In the genomic region with DNA sequence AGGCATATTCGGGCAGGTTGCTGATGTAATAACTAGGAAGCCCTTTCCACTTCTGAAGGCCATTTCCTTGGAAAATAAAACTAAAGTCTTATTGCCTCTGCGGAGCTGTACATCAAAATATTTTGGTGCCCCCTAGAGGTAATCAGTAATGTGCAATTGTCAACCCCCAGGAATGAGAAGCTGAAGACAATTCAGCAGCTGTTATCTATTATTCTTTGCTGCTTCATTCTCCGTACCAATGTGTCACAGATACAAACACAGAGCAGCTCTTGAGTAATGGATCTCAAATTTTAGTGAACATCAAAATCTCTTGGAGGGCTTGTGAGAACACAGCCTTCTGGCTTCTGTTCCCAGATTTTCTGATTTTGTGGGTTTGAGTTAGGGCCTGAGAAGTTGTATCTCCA, we compare ENCODE assay signal across 8 cellular contexts.
DNase-seq lines count a peak whose midpoint lies in the region; ATAC-seq and TF ChIP-seq lines count a peak whose summit lies in the region.

No MANE protein-coding gene starts in this region.

- ATAC-seq in HG03108 (IDR thresholded peaks at IDR 0.05; ENCODE audit: unreplicated experiment), result no peak

- peak; percentile 75 for TF ChIP-seq RAD21 in Ishikawa (IDR thresholded peaks at IDR 0.05; ENCODE audit: low read depth)

- TF ChIP-seq EP300 in Ishikawa (IDR thresholded peaks at IDR 0.05; ENCODE audit: borderline replicate concordance), result no peak

- DNase-seq in GM04504 (ENCODE audit: low read depth) (peak; percentile 86), RKO (ENCODE audit: low spot score) (peak; percentile 57), fibroblast of gingiva (ENCODE audit: low read depth) (peak; percentile 88), putamen (ENCODE audit: low spot score) (peak; percentile 43)
- no peak for DNase-seq in stimulated activated naive CD4-positive, alpha-beta T cell (lab: John Stamatoyannopoulos, UW)
- DNase-seq in stimulated activated CD4-positive, alpha-beta T cell treated with anti-CD3 and anti-CD28 coated beads, Interleukin-4, amount 100 ng/mL, for 1 hour, result no peak

TF ChIP-seq in Ishikawa, 13 proteins besides CTCF, POLR2A, EP300 and RAD21:
- TF ChIP-seq, protein P1, sequence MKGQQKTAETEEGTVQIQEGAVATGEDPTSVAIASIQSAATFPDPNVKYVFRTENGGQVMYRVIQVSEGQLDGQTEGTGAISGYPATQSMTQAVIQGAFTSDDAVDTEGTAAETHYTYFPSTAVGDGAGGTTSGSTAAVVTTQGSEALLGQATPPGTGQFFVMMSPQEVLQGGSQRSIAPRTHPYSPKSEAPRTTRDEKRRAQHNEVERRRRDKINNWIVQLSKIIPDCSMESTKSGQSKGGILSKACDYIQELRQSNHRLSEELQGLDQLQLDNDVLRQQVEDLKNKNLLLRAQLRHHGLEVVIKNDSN (IDR thresholded peaks at IDR 0.05), result no peak
- TF ChIP-seq TAF1 (IDR thresholded peaks at IDR 0.05; ENCODE audit: low read depth) (no peak), CEBPB (IDR thresholded peaks at IDR 0.05) (no peak), CREB1 (IDR thresholded peaks at IDR 0.05; ENCODE audit: low read depth) (no peak)

Comparison
In these comparisons a context has a peak if more than half of its experiments do, and no peak if none do; other contexts are left out.
1. DNase-seq: peak in GM04504 (single experiment), RKO (single experiment), fibroblast of gingiva (single experiment) and putamen (single experiment); none in stimulated activated naive CD4-positive, alpha-beta T cell (0 of 6) and stimulated activated CD4-positive, alpha-beta T cell treated with anti-CD3 and anti-CD28 coated beads, Interleukin-4, amount 100 ng/mL, for 1 hour (single experiment).